Comparison of ENCODE assay signal across 8 cellular contexts in the genomic region with DNA sequence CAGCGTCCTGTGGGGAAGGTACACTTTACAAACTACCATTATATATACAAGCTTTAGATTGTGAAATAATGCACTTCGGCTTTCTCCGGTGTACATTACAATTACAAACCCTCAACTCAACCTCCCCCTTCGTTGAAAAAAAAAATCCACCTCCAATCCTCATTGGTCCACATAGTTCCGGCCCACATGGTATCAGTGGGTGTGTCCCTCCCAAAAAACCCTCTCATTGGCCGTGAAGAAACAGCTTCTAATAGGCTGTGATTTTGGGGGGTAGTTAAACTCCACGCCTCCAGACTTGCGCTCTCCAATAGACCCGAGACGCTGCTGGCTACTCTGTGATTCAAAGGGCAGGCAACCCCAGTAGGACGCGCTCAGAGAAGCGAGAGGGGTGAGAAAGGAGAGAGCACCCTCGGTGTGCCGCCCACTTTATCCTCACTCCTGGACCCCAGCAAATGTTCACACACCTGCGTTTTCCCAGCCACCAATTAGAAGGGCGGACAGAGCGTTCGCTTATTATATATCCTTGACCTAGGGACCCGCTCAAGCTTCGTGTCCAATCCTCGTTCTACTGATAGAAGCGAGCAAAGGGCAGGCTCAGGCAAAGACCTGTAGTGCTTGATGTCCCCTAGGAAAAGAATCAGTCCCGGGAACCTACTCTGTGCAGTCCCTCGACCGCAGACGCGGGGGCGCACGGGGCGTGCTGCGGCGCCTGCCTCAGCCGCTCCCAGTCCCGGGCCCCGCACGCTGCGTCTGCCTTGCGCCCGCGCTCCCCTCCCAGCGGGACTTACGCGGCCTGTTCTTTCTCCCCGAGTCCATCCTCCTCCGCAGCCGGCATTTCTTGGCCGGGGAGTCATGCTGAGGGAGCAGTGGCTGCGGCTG. TPM values are rescaled to one million over a fixed set of nuclear protein-coding genes. Genes with fewer than 3 reads are reported as not detected.
DNase-seq lines count a peak whose midpoint lies in the region; ATAC-seq and TF ChIP-seq lines count a peak whose summit lies in the region.

No MANE protein-coding gene starts in this region.

- ATAC-seq in GM21381 (IDR thresholded peaks at IDR 0.05; ENCODE audit: unreplicated experiment): peak; percentile 85

- H3K27ac ChIP-seq in epithelial cell of prostate: peak overlapping the region; percentile 75

- DNase-seq in Calu3: peak; percentile 73
- DNase-seq in HT1080 (ENCODE audit: low read depth): peak; percentile 98
- DNase-seq in NOMO-1 treated with dmso at 0.1 percent for 144 hours (lab: John Stamatoyannopoulos, UW; ENCODE audit: unreplicated experiment): peak; percentile 98
- peak; percentile 77 for DNase-seq in activated CD8-positive, alpha-beta memory T cell treated with anti-CD3 and anti-CD28 coated beads, Interleukin-2, amount 50 U/mL, for 48 hours
- DNase-seq in epithelial cell of prostate (ENCODE audit: low read depth, low spot score): peak; percentile 85
- DNase-seq in stimulated activated CD8-positive, alpha-beta memory T cell treated with anti-CD3 and anti-CD28 coated beads, Interleukin-4, amount 100 ng/mL, for 24 hours (ENCODE audit: low read depth): peak; percentile 34

- intact Hi-C loops in Calu3 (cut with micrococcal nuclease; ENCODE audit: unreplicated experiment): loop anchor here (2.0 to 5.0 kb wide), 2 partner anchors 57 to 217 kb away; partner anchors contain the start of gene KIF20B

- H3K27me3 ChIP-seq in mononuclear cell (ENCODE audit: insufficient read depth, low read length): no peaks in the 10 kb centered on the region

- H3K36me3 Mint-ChIP-seq in Calu3 (ENCODE audit: insufficient read depth, unreplicated experiment): no peaks in the 10 kb centered on the region

- TF ChIP-seq CTCF in Calu3 (IDR thresholded peaks at IDR 0.05; ENCODE audit: unreplicated experiment): no peak

- no TSS peak for BruUV-seq in Calu3 (replicated peaks; lab: Mats Ljungman, UMichigan)

- H3K4me3 ChIP-seq in mononuclear cell (ENCODE audit: low read length): peak overlapping the region; percentile 62

- no peaks in the 10 kb centered on the region for H3K27me3 Mint-ChIP-seq in Calu3 (ENCODE audit: unreplicated experiment)

- no peaks in the 10 kb centered on the region for H3K9me3 ChIP-seq in mononuclear cell (ENCODE audit: low read depth, low read length)

- no peak overlapping the region for H3K4me3 Mint-ChIP-seq in Calu3 (ENCODE audit: low read depth, unreplicated experiment)

- peaks cover 19% of the 10 kb centered on the region for H3K4me1 Mint-ChIP-seq in Calu3 (ENCODE audit: low read depth, unreplicated experiment)

- CTCF ChIA-PET in Calu3 (lab: Charles Lee): interaction anchor here (0.6 to 1.8 kb wide), 3 partner anchors 11 to 686 kb away, joined by 3 to 6 read pairs (median 6); partner anchors contain the start of gene KIF20B

- peaks cover 1% of the 10 kb centered on the region for H3K9me3 Mint-ChIP-seq in Calu3 (ENCODE audit: low read depth, unreplicated experiment)

- no peak overlapping the region for H3K27ac Mint-ChIP-seq in Calu3 (ENCODE audit: unreplicated experiment)

- peaks cover 19% of the 10 kb centered on the region for H3K4me1 ChIP-seq in mononuclear cell (ENCODE audit: insufficient read depth, low read length)

RNA-seq across cellular contexts. Expression of gene PANK1, which starts 1.0 kb away (rescaled TPM):
- 5.8 and 8.6 TPM in 2 replicates for total RNA-seq in Calu3 (2022)
- 3.8 and 5.0 TPM in 2 replicates for total RNA-seq in HT1080 (2014; rRNA removed; shearing (Covaris generic))
- polyA plus RNA-seq in HT1080 (2015; cell fraction: cytosol; rRNA removed): 2.6 and 3.9 TPM in 2 replicates
- polyA plus RNA-seq in HT1080 (2015; cell fraction: nucleus; rRNA removed): 1.6 and 3.1 TPM in 2 replicates
- 0.52 TPM for total RNA-seq in mononuclear cell

RNA-seq across cellular contexts. Expression of gene KIF20B, which starts 57.3 kb away (rescaled TPM):
- total RNA-seq in Calu3 (2022) (38.4 and 39.9 TPM in 2 replicates), mononuclear cell (23.4 TPM)
- 20.3 and 20.8 TPM in 2 replicates for total RNA-seq in HT1080 (2014; rRNA removed; shearing (Covaris generic))
- polyA plus RNA-seq in HT1080 (2015; cell fraction: cytosol; rRNA removed): 12.1 and 13.9 TPM in 2 replicates
- 33.0 and 34.1 TPM in 2 replicates for polyA plus RNA-seq in HT1080 (2015; cell fraction: nucleus; rRNA removed)

Comparison
In these comparisons a context has a peak if more than half of its experiments do, and no peak if none do; other contexts are left out.
1. Peak in every context shown above with its lines: DNase-seq, ATAC-seq, H3K4me3 ChIP-seq and H3K27ac ChIP-seq.
2. DNase-seq: peak in every context shown above with its lines; median percentile 98 in HT1080; 98 in NOMO-1 treated with dmso at 0.1 percent for 144 hours; 85 in epithelial cell of prostate; 77 in activated CD8-positive, alpha-beta memory T cell treated with anti-CD3 and anti-CD28 coated beads, Interleukin-2, amount 50 U/mL, for 48 hours; 73 in Calu3; 34 in stimulated activated CD8-positive, alpha-beta memory T cell treated with anti-CD3 and anti-CD28 coated beads, Interleukin-4, amount 100 ng/mL, for 24 hours.